In the genomic region with DNA sequence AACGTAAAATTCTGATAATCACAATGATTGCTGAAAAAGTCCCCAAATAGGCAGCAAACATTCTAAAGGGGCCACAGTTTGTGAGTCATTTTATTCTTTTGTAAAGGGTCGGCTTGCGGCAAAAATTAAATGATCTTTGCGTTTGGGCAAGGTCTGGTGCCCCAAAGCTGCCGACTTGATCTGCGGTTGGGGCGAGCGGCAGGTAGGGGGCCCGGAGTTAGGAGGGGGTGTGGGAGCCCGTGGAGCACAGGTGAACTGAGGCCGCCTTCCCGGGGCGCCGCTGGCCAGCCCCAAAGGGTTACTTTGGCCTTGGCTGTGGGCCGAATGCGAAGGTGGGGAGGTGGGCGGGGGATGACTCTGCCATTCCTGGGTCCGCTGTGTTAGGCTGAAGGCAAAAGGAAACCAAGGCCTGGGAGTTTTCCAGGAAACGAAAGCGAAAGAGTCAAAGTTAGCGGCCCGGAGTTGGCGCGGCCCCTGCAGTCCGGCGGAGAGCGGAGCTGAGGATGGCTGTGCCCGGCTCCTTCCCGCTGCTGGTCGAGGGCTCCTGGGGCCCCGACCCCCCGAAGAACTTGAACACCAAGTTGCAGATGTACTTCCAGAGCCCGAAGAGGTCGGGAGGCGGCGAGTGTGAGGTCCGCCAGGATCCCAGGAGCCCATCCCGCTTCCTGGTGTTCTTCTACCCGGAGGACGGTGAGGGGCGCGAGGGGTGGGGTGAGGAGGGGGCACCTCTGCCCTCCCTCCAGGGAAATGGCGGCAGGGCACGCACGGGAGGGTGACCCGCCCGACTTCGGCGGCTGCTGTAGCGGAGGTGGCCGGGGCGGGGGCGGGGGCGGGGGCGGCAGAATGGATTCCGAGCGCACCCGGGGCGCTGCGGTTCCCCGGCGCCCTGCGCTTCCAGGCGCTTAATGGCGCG, we compare ENCODE assay signal across 1 cellular context.
TF ChIP-seq lines count a peak whose summit lies in the region.

Gene PARP14, plus strand, starts transcription at position 459 of the 913 bp plus-strand sequence. Its CDS starts 45 bp downstream, at position 504.

TF ChIP-seq in SK-N-SH, 30 proteins besides CTCF, POLR2A, EP300 and RAD21 (continued from another document):
- 0 out of 2 replicates have a peak, but pooled peaks have one; percentile 9 for TF ChIP-seq MAX (IDR thresholded peaks at IDR 0.05; ENCODE audit: low read depth)
- no peak for TF ChIP-seq GABPA (IDR thresholded peaks at IDR 0.05; ENCODE audit: low read depth)
- peak; percentile 36 for TF ChIP-seq POLR2AphosphoS5 (IDR thresholded peaks at IDR 0.05; ENCODE audit: low read depth, low read length)
- no peak for TF ChIP-seq SIN3A (IDR thresholded peaks at IDR 0.05; ENCODE audit: borderline replicate concordance, low read depth, low read length)
- no peak for TF ChIP-seq RFX5 (IDR thresholded peaks at IDR 0.05; ENCODE audit: low read length)
